Comparison of ENCODE assay signal across 9 cellular contexts in genomic region chr16:24075929-24076716, GRCh38.
DNase-seq lines count a peak whose midpoint lies in the region; ATAC-seq lines count a peak whose summit lies in the region.
"Had no signal": no experiment of that assay in that cellular context is flagged by ENCODE, and none has a peak within 500 bp of the region (broad histone marks: within the 10 kb centered on the region; RNA-seq: fewer than 3 reads in every experiment).

No MANE protein-coding gene starts in this region.

- H3K27ac Mint-ChIP-seq in activated naive CD8-positive, alpha-beta T cell: peak overlapping the region; percentile 18

- no peaks in the 10 kb centered on the region for H3K9me3 Mint-ChIP-seq in activated naive CD8-positive, alpha-beta T cell (ENCODE audit: low read depth)

- H3K4me3 Mint-ChIP-seq in activated naive CD8-positive, alpha-beta T cell: no peak overlapping the region

- peak; percentile 64 for ATAC-seq in HG03439 (IDR thresholded peaks at IDR 0.05; ENCODE audit: unreplicated experiment)

- DNase-seq in activated T-cell treated with anti-CD3 and anti-CD28 coated beads for 48 hours (ENCODE audit: low read depth) (peak; percentile 20), activated T-cell treated with anti-CD3 and anti-CD28 coated beads for 4 hours (no peak), NOMO-1 treated with dmso at 0.1 percent for 144 hours (lab: John Stamatoyannopoulos, UW; ENCODE audit: unreplicated experiment) (no peak), NCI-H2029 (lab: John Stamatoyannopoulos, UW) (no peak)
- peak; percentile 3 for DNase-seq in stimulated activated CD8-positive, alpha-beta memory T cell treated with anti-CD3 and anti-CD28 coated beads, Interleukin-7, amount 100 ng/mL, for 24 hours (ENCODE audit: low read depth)
- no peak for DNase-seq in activated effector memory CD4-positive, alpha-beta T cell treated with anti-CD3 and anti-CD28 coated beads, Interleukin-2, amount 50 U/mL, for 16 hours
- DNase-seq: CD4-positive, alpha-beta memory T cell had no signal

- peaks cover 32% of the 10 kb centered on the region for H3K4me1 Mint-ChIP-seq in activated naive CD8-positive, alpha-beta T cell (ENCODE audit: low read depth)

- H3K27me3 Mint-ChIP-seq in activated naive CD8-positive, alpha-beta T cell: no peaks in the 10 kb centered on the region
- H3K27me3 Mint-ChIP-seq: CD4-positive, alpha-beta memory T cell had no signal

- H3K36me3 Mint-ChIP-seq in activated naive CD8-positive, alpha-beta T cell: peaks cover 5% of the 10 kb centered on the region

Comparison
In these comparisons a context has a peak if more than half of its experiments do, and no peak if none do; other contexts are left out.
1. DNase-seq: peak in activated T-cell treated with anti-CD3 and anti-CD28 coated beads for 48 hours (single experiment) and stimulated activated CD8-positive, alpha-beta memory T cell treated with anti-CD3 and anti-CD28 coated beads, Interleukin-7, amount 100 ng/mL, for 24 hours (single experiment); none in activated T-cell treated with anti-CD3 and anti-CD28 coated beads for 4 hours (single experiment), NOMO-1 treated with dmso at 0.1 percent for 144 hours (single experiment), activated effector memory CD4-positive, alpha-beta T cell treated with anti-CD3 and anti-CD28 coated beads, Interleukin-2, amount 50 U/mL, for 16 hours (single experiment) and NCI-H2029 (single experiment).